In the genomic region with DNA sequence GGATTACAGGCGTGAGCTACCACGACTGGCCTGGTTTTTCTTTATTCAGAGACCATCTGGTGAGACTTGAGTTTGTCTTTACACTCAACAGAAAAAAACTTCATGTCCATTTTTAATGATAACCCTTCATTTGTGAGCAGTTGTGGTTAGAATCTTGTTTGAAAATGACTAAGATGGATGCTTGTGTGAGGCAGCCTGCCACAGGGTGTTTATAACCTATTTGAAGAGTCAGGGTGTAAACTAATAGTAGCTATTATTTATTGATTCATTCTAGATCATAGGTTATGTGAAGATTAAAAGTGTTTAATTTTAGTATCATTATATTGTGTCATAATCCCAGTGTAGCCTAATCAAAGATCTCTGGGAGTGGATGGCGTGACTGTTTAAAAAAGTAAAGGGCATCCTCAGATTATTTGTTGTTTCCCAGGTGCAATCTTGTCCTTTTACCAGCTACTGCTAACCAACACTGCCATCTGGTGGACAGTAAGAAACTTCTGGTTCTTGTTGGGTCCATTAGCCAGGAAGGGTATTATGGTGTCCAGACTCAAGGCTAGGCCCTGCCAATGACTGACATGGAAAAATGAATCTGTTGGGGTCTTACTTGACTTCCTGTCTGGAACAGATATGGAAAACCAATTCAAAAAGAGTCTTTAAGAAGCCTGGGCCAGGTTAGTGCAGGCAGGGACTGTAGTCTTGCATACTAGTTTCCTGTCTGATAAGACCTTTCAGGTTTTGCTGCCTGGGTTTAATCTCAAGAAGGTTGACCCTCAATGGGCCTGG, we compare ENCODE assay signal across 9 cellular contexts. TPM values are rescaled to one million over a fixed set of nuclear protein-coding genes. Genes with fewer than 3 reads are reported as not detected.
DNase-seq lines count a peak whose midpoint lies in the region; ATAC-seq, FAIRE-seq and TF ChIP-seq lines count a peak whose summit lies in the region.
"Had no signal": no experiment of that assay in that cellular context is flagged by ENCODE, and none has a peak within 500 bp of the region (broad histone marks: within the 10 kb centered on the region; RNA-seq: fewer than 3 reads in every experiment).

No MANE protein-coding gene starts in this region.

- ATAC-seq in GM19372 (IDR thresholded peaks at IDR 0.05; ENCODE audit: low read depth, unreplicated experiment): peak; percentile 63
- peak; percentile 56 for ATAC-seq in HG03469 (IDR thresholded peaks at IDR 0.05; ENCODE audit: unreplicated experiment)
- peak; percentile 69 for ATAC-seq in esophagus mucosa
- peak; percentile 52 to 72 for ATAC-seq in naive thymus-derived CD8-positive, alpha-beta T cell

- no peak overlapping the region for H3K27ac Mint-ChIP-seq in activated CD4-positive, alpha-beta T cell treated with anti-CD3 and anti-CD28 coated beads, Interleukin-2, amount 10 ng/mL, durations not matched to agents 24 days and 14 days
- H3K27ac Mint-ChIP-seq in naive thymus-derived CD8-positive, alpha-beta T cell: peak overlapping the region in 1 of 10 donors; percentile 17

- H3K9me3 Mint-ChIP-seq in activated CD4-positive, alpha-beta T cell treated with anti-CD3 and anti-CD28 coated beads, Interleukin-2, amount 10 ng/mL, durations not matched to agents 24 days and 14 days: no peaks in the 10 kb centered on the region
- no peaks in the 10 kb centered on the region for H3K9me3 Mint-ChIP-seq in naive thymus-derived CD8-positive, alpha-beta T cell

- no peaks in the 10 kb centered on the region for H3K27me3 Mint-ChIP-seq in activated CD4-positive, alpha-beta T cell treated with anti-CD3 and anti-CD28 coated beads, Interleukin-2, amount 10 ng/mL, durations not matched to agents 24 days and 14 days
- no peaks in the 10 kb centered on the region for H3K27me3 Mint-ChIP-seq in naive thymus-derived CD8-positive, alpha-beta T cell
- H3K27me3 Mint-ChIP-seq: activated naive CD8-positive, alpha-beta T cell had no signal

- intact Hi-C loops in activated CD4-positive, alpha-beta T cell treated with anti-CD3 and anti-CD28 coated beads, Interleukin-2, amount 10 ng/mL, durations not matched to agents 24 days and 14 days (cut with micrococcal nuclease): loop anchor here (1.0 to 5.0 kb wide), 8 partner anchors 24 to 721 kb away; no protein-coding TSS in a partner anchor
- intact Hi-C loops in posterior vena cava (cut with DNase I): loop anchor here (10.0 kb wide), 2 partner anchors 563 to 573 kb away; no protein-coding TSS in a partner anchor

- peak; percentile 87 for TF ChIP-seq CTCF in D721Med (IDR thresholded peaks at IDR 0.05; ENCODE audit: insufficient read depth, missing control alignments)

- DNase-seq in D721Med (ENCODE audit: insufficient read length, low spot score) (peak; percentile 28), NCI-H446 treated with DMSO at 0.1 percent for 48 hours (lab: John Stamatoyannopoulos, UW) (peak; percentile 56), posterior vena cava (ENCODE audit: low spot score) (no peak)
- peak; percentile 84 for DNase-seq in activated CD4-positive, alpha-beta T cell treated with anti-CD3 and anti-CD28 coated beads, Interleukin-2, amount 10 ng/mL, durations not matched to agents 24 days and 14 days
- DNase-seq in naive thymus-derived CD8-positive, alpha-beta T cell: peak in 8 of 10 donors; percentile 34 to 75 (median 58)

- no peak overlapping the region for H3K4me3 Mint-ChIP-seq in activated CD4-positive, alpha-beta T cell treated with anti-CD3 and anti-CD28 coated beads, Interleukin-2, amount 10 ng/mL, durations not matched to agents 24 days and 14 days
- H3K4me3 Mint-ChIP-seq in naive thymus-derived CD8-positive, alpha-beta T cell: no peak overlapping the region
- H3K4me3 Mint-ChIP-seq: activated naive CD8-positive, alpha-beta T cell had no signal

- peaks cover 24% of the 10 kb centered on the region for H3K36me3 Mint-ChIP-seq in activated CD4-positive, alpha-beta T cell treated with anti-CD3 and anti-CD28 coated beads, Interleukin-2, amount 10 ng/mL, durations not matched to agents 24 days and 14 days (ENCODE audit: low read depth)
- H3K36me3 Mint-ChIP-seq in naive thymus-derived CD8-positive, alpha-beta T cell: peaks cover 4 to 27% (median 5%) of the 10 kb centered on the region in 3 donors
- H3K36me3 Mint-ChIP-seq: activated naive CD8-positive, alpha-beta T cell had no signal

- H3K4me1 Mint-ChIP-seq in activated CD4-positive, alpha-beta T cell treated with anti-CD3 and anti-CD28 coated beads, Interleukin-2, amount 10 ng/mL, durations not matched to agents 24 days and 14 days: peaks cover 19% of the 10 kb centered on the region
- H3K4me1 Mint-ChIP-seq in naive thymus-derived CD8-positive, alpha-beta T cell: peaks cover 3 to 14% (median 11%) of the 10 kb centered on the region in 4 donors

- POLR2A ChIA-PET in naive thymus-derived CD8-positive, alpha-beta T cell (lab: Charles Lee): no interaction called here

- no peak for FAIRE-seq in D721Med (lab: Jason Lieb, UNC)

RNA-seq across cellular contexts. Expression of a gene that starts 24.9 kb away (rescaled TPM):
- 29.1 and 29.9 TPM in 2 replicates for total RNA-seq in activated CD4-positive, alpha-beta T cell treated with anti-CD3 and anti-CD28 coated beads, Interleukin-2, amount 10 ng/mL, durations not matched to agents 24 days and 14 days
- 17.3 TPM for total RNA-seq in esophagus mucosa
- 10 to 100 TPM; 13.9 to 15.4 TPM for total RNA-seq in naive thymus-derived CD8-positive, alpha-beta T cell
- polyA plus RNA-seq in naive thymus-derived CD8-positive, alpha-beta T cell: 10 to 100 TPM; 14.7 to 21.3 (median 16.7) TPM
- total RNA-seq in posterior vena cava: 10 to 100 TPM; 15.4 to 15.8 TPM
